In the genomic region with DNA sequence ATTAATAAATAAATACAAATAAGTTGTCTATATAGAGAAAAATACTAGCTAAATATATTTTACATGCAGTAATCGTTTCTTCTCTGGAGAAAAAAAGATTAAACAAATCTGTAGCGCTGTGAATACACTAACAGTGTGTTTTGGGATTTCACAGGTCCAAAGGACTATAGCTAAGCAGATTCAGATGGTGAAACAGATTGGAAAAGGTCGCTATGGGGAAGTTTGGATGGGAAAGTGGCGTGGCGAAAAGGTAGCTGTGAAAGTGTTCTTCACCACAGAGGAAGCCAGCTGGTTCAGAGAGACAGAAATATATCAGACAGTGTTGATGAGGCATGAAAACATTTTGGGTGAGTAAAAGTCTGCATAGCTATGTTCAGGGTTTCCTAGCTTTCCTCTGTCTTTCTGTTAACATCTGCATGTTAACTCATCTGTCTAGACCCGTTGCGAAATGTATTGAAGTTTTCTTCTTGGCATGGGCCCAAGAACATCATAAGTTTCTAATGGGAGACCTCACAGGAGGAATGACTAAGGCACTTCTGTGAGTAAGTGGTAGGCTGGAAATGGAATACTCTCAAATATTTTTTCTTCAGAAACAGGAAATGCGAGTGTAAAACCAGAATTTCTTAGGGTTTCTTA, we compare ENCODE assay signal across 9 cellular contexts.
DNase-seq lines count a peak whose midpoint lies in the region; ATAC-seq and TF ChIP-seq lines count a peak whose summit lies in the region.
"Had no signal": no experiment of that assay in that cellular context is flagged by ENCODE, and none has a peak within 500 bp of the region (broad histone marks: within the 10 kb centered on the region; RNA-seq: fewer than 3 reads in every experiment).

No MANE protein-coding gene starts in this region.

- BruUV-seq in IMR-90 (replicated peaks; lab: Mats Ljungman, UMichigan): no TSS peak

- H3K36me3 Mint-ChIP-seq in natural killer cell treated with Interleukin-12 subunit alpha and Interleukin-12 subunit beta and Interleukin-15 and Interleukin-18, amount 100 ng/mL, for 72 hours: no peaks in the 10 kb centered on the region
- no peaks in the 10 kb centered on the region for H3K36me3 Mint-ChIP-seq in CD4-positive, alpha-beta memory T cell
- H3K36me3 Mint-ChIP-seq: activated naive CD8-positive, alpha-beta T cell had no signal

- H3K9me3 ChIP-seq in IMR-90 (ENCODE audit: control insufficient read depth, insufficient read depth, low read length): no peaks in the 10 kb centered on the region
- H3K9me3 ChIP-seq in CD4-positive, alpha-beta memory T cell (ENCODE audit: control insufficient read depth in 1 of 2, low read length in 2 of 2): no peaks in the 10 kb centered on the region

- peaks cover 5 to 11% of the 10 kb centered on the region in 2 donors for H3K27me3 Mint-ChIP-seq in natural killer cell treated with Interleukin-12 subunit alpha and Interleukin-12 subunit beta and Interleukin-15 and Interleukin-18, amount 100 ng/mL, for 72 hours
- H3K27me3 Mint-ChIP-seq in CD4-positive, alpha-beta memory T cell: peaks cover 0 to 2% of the 10 kb centered on the region in 2 donors

- H2AK5ac ChIP-seq in IMR-90 (ENCODE audit: low read depth, low read length): peak overlapping the region; percentile 46; the same call in 1 of the 2 replicates

- H3K27ac ChIP-seq in IMR-90 (ENCODE audit: insufficient read depth, low read length) (no peak overlapping the region), brain microvascular endothelial cell (peak overlapping the region; percentile 89)
- H3K27ac ChIP-seq in CD4-positive, alpha-beta memory T cell (ENCODE audit: low read depth, low read length): no peak overlapping the region

- H2BK15ac ChIP-seq in IMR-90 (ENCODE audit: low read depth, low read length): no peak overlapping the region; the same call in 2 of the 3 replicates

- peak overlapping the region; percentile 41; the same call in 1 of the 2 replicates for H3K14ac ChIP-seq in IMR-90 (replicated peaks; ENCODE audit: low read depth, low read length)

- TF ChIP-seq RAD21 in IMR-90 (IDR thresholded peaks at IDR 0.05; ENCODE audit: low read length): no peak

- H3K4me1 Mint-ChIP-seq in natural killer cell treated with Interleukin-12 subunit alpha and Interleukin-12 subunit beta and Interleukin-15 and Interleukin-18, amount 100 ng/mL, for 72 hours (ENCODE audit: low read depth in 2 of 2): peaks cover 5% of the 10 kb centered on the region in 2 donors
- H3K4me1 Mint-ChIP-seq in CD4-positive, alpha-beta memory T cell: peaks cover 0 to 2% (median 0%) of the 10 kb centered on the region in 4 donors

- H2AK9ac ChIP-seq in IMR-90 (replicated peaks; ENCODE audit: low read depth, low read length, poor library complexity): no peak overlapping the region

- no peak overlapping the region for H3K4me3 Mint-ChIP-seq in natural killer cell treated with Interleukin-12 subunit alpha and Interleukin-12 subunit beta and Interleukin-15 and Interleukin-18, amount 100 ng/mL, for 72 hours
- H3K4me3 Mint-ChIP-seq in CD4-positive, alpha-beta memory T cell: no peak overlapping the region
- H3K4me3 Mint-ChIP-seq: activated naive CD8-positive, alpha-beta T cell had no signal

- intact Hi-C loops in IMR-90 (cut with micrococcal nuclease): no loop called here
- intact Hi-C loops in CD4-positive, alpha-beta memory T cell (cut with micrococcal nuclease): loop anchor here (10.0 kb wide), 1 partner anchor 725 kb away; no protein-coding TSS in a partner anchor

- no peak overlapping the region for H3K9ac ChIP-seq in IMR-90 (ENCODE audit: low read depth, low read length)

- no peak overlapping the region for H2AFZ ChIP-seq in IMR-90 (replicated peaks; ENCODE audit: low read length, poor library complexity)

- no peaks in the 10 kb centered on the region for H3K9me3 Mint-ChIP-seq in natural killer cell treated with Interleukin-12 subunit alpha and Interleukin-12 subunit beta and Interleukin-15 and Interleukin-18, amount 100 ng/mL, for 72 hours
- peaks cover 0 to 4% (median 0%) of the 10 kb centered on the region in 8 donors for H3K9me3 Mint-ChIP-seq in CD4-positive, alpha-beta memory T cell

- H3K4me1 ChIP-seq in IMR-90 (ENCODE audit: control insufficient read depth, insufficient read depth, low read length): peaks cover 3% of the 10 kb centered on the region
- no peaks in the 10 kb centered on the region for H3K4me1 ChIP-seq in CD4-positive, alpha-beta memory T cell (ENCODE audit: insufficient read depth, low read length)

- H3K4me3 ChIP-seq in IMR-90 (ENCODE audit: insufficient read depth, low read depth, low read length): peak overlapping the region; percentile 7; the same call in 1 of the 2 replicates
- peak overlapping the region; percentile 20 for H3K4me3 ChIP-seq in brain microvascular endothelial cell (ENCODE audit: low read depth, low read length)
- no peak overlapping the region for H3K4me3 ChIP-seq in CD4-positive, alpha-beta memory T cell (ENCODE audit: low read length in 2 of 2)

- no peak overlapping the region; the same call in 1 of the 2 replicates for H2BK20ac ChIP-seq in IMR-90 (ENCODE audit: low read depth, low read length)

- TF ChIP-seq CTCF in AG09319 (IDR thresholded peaks at IDR 0.05; ENCODE audit: low read depth, low read length) (no peak), IMR-90 (conservative IDR thresholded peaks at IDR 0.05; ENCODE audit: low read depth, low read length) (no peak), brain microvascular endothelial cell (IDR thresholded peaks at IDR 0.05; ENCODE audit: low read depth, low read length, missing control alignments) (no peak)

- H3K79me1 ChIP-seq in IMR-90 (ENCODE audit: low read depth in 1 of 2, low read length in 2 of 2): no peaks in the 10 kb centered on the region

- H3K18ac ChIP-seq in IMR-90 (ENCODE audit: low read depth, low read length): peak overlapping the region; percentile 6; the same call in 1 of the 2 replicates

- H3K23ac ChIP-seq in IMR-90 (ENCODE audit: low read depth, low read length): no peak overlapping the region

- H3K27me3 ChIP-seq in IMR-90 (ENCODE audit: control insufficient read depth, insufficient read depth, low read length) (no peaks in the 10 kb centered on the region), brain microvascular endothelial cell (replicated peaks) (no peaks in the 10 kb centered on the region)
- no peaks in the 10 kb centered on the region for H3K27me3 ChIP-seq in CD4-positive, alpha-beta memory T cell (ENCODE audit: insufficient read depth, low read length)

- no peak overlapping the region for H2BK120ac ChIP-seq in IMR-90 (ENCODE audit: low read depth, low read length)

- no peak overlapping the region for H4K91ac ChIP-seq in IMR-90 (ENCODE audit: insufficient read depth, low read depth, low read length)

- H3K27ac Mint-ChIP-seq in natural killer cell treated with Interleukin-12 subunit alpha and Interleukin-12 subunit beta and Interleukin-15 and Interleukin-18, amount 100 ng/mL, for 72 hours: no peak overlapping the region
- H3K27ac Mint-ChIP-seq in CD4-positive, alpha-beta memory T cell: no peak overlapping the region

- POLR2A ChIA-PET in IMR-90 (lab: Charles Lee; ENCODE audit: unreplicated experiment): no interaction called here
- POLR2A ChIA-PET in CD4-positive, alpha-beta memory T cell (lab: Charles Lee; ENCODE audit: partially characterized antibody): no interaction called here

- no peaks in the 10 kb centered on the region; the same call in 1 of the 2 replicates for H4K20me1 ChIP-seq in IMR-90 (ENCODE audit: insufficient read depth, low read length)

- peak; percentile 93 for ATAC-seq in IMR-90 (ENCODE audit: low read depth)
- ATAC-seq in natural killer cell treated with Interleukin-12 subunit alpha and Interleukin-12 subunit beta and Interleukin-15 and Interleukin-18, amount 100 ng/mL, for 72 hours: no peak

- H4K8ac ChIP-seq in IMR-90 (ENCODE audit: low read depth in 2 of 2, low read length in 2 of 2): peak overlapping the region in 1 of 2 experiments; percentile 26; a peak in 1 of 4 replicates

- CTCF ChIA-PET in IMR-90 (lab: Yijun Ruan, JAX): interaction anchor here (0.6 to 0.7 kb wide), 2 partner anchors 14 to 779 kb away, joined by 3 read pairs; no protein-coding TSS in a partner anchor
- CTCF ChIA-PET in CD4-positive, alpha-beta memory T cell (lab: Charles Lee; ENCODE audit: partially characterized antibody): no interaction called here

- H3K4ac ChIP-seq in IMR-90 (ENCODE audit: low read depth, low read length): peak overlapping the region; percentile 34

- in situ Hi-C loops in IMR-90 (cut with MboI; ENCODE audit: low sequenced_read_pairs): no loop called here
- in situ Hi-C loops in brain microvascular endothelial cell (cut with HindIII; ENCODE audit: low pct_ligation_motif_present, low sequenced_read_pairs): no loop called here

- H4K5ac ChIP-seq in IMR-90 (ENCODE audit: low read depth, low read length): no peak overlapping the region

- peak; percentile 90 for DNase-seq in AG09319 (ENCODE audit: extremely low read depth, low read depth)
- peak; percentile 99 for DNase-seq in IMR-90
- DNase-seq in brain microvascular endothelial cell: peak; percentile 99
- DNase-seq in lung microvascular endothelial cell (ENCODE audit: low read depth in 2 of 2): peak; percentile 2 to 97
- DNase-seq in natural killer cell treated with Interleukin-12 subunit alpha and Interleukin-12 subunit beta and Interleukin-15 and Interleukin-18, amount 100 ng/mL, for 72 hours (ENCODE audit: low spot score): no peak
- no peak for DNase-seq in T-helper 1 cell
- no peak for DNase-seq in NCI-H774 (lab: John Stamatoyannopoulos, UW)
- no peak for DNase-seq in CD4-positive, alpha-beta memory T cell

- peak overlapping the region; percentile 90 for H3K4me2 ChIP-seq in IMR-90 (ENCODE audit: low read depth, low read length)

- peak overlapping the region; percentile 64 for H2BK5ac ChIP-seq in IMR-90 (ENCODE audit: low read depth, low read length, poor library complexity, severe bottlenecking)

- dilution Hi-C loops in IMR-90 (cut with HindIII; ENCODE audit: low sequenced_read_pairs, unreplicated experiment): no loop called here

- H3K36me3 ChIP-seq in IMR-90 (ENCODE audit: control insufficient read depth, insufficient read depth, low read length): no peaks in the 10 kb centered on the region
- H3K36me3 ChIP-seq in brain microvascular endothelial cell (replicated peaks): no peaks in the 10 kb centered on the region
- H3K36me3 ChIP-seq in CD4-positive, alpha-beta memory T cell (ENCODE audit: insufficient read depth, low read length): no peaks in the 10 kb centered on the region

- no peak overlapping the region for H3K56ac ChIP-seq in IMR-90 (ENCODE audit: extremely low read depth, insufficient read depth, low read length)

- no peak for TF ChIP-seq POLR2A in IMR-90 (IDR thresholded peaks at IDR 0.05; ENCODE audit: low read depth, low read length)

- peaks cover 3% of the 10 kb centered on the region; the same call in 1 of the 2 replicates for H3K9me1 ChIP-seq in IMR-90 (ENCODE audit: insufficient read depth, low read length)

- WGBS in IMR-90 (ENCODE audit: extremely low coverage in 2 of 2, insufficient read length in 1 of 2), 2 experiments: no CpG with 5 or more reads among the region's 8 CpGs

TF ChIP-seq in IMR-90, 13 proteins besides CTCF, POLR2A, EP300 and RAD21 (continues in another document):
- TF ChIP-seq NFE2L2 (IDR thresholded peaks at IDR 0.05; ENCODE audit: low read depth, low read length): peak; percentile 79
- no peak for TF ChIP-seq SMC3 (IDR thresholded peaks at IDR 0.05; ENCODE audit: low read depth, low read length)
- TF ChIP-seq BHLHE40 (IDR thresholded peaks at IDR 0.05; ENCODE audit: low read depth, low read length): peak; percentile 62
- TF ChIP-seq FOS (IDR thresholded peaks at IDR 0.05; ENCODE audit: low read depth, low read length): peak; percentile 86

Comparison
In these comparisons a context has a peak if more than half of its experiments do, and no peak if none do; other contexts are left out.
1. DNase-seq: peak in AG09319 (single experiment), IMR-90 (single experiment), brain microvascular endothelial cell (single experiment) and lung microvascular endothelial cell (2 of 2); none in natural killer cell treated with Interleukin-12 subunit alpha and Interleukin-12 subunit beta and Interleukin-15 and Interleukin-18, amount 100 ng/mL, for 72 hours (single experiment), T-helper 1 cell (0 of 5), NCI-H774 (single experiment) and CD4-positive, alpha-beta memory T cell (0 of 5).
2. H3K4me3 ChIP-seq: peak in IMR-90 (single experiment) and brain microvascular endothelial cell (single experiment); none in CD4-positive, alpha-beta memory T cell (0 of 2).